In the genomic region with DNA sequence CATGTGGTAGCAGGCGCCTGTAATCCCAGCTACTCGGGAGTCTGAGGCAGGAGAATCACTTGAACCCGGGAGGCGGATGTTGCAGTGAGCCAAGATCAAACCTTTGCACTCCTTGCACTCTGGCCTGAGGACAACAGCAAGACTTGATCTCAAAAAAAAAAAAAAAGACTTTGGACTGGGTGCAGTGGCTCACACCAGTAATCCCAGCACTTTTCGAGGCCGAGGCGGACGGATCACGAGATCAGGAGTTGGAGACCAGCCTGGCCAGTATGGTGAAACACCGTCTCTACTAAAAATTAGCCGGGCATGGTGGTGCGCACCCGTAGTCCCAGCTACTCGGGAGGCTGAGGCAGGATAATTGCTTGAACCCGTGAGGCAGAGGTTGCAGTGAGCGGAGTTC, we compare ENCODE assay signal across 5 cellular contexts. TPM values are rescaled to one million over a fixed set of nuclear protein-coding genes. Genes with fewer than 3 reads are reported as not detected.
"Had no signal": no experiment of that assay in that cellular context is flagged by ENCODE, and none has a peak within 500 bp of the region (broad histone marks: within the 10 kb centered on the region; RNA-seq: fewer than 3 reads in every experiment).

No MANE protein-coding gene starts in this region.

RNA-seq across cellular contexts. Expression of a gene that starts 4.2 kb away (rescaled TPM):
- total RNA-seq: activated CD4-positive, alpha-beta memory T cell treated with anti-CD3 and anti-CD28 coated beads, Interleukin-2, amount 10 ng/mL, durations not matched to agents 7 days and 5 days; activated CD8-positive, alpha-beta memory T cell treated with anti-CD3 and anti-CD28 coated beads for 36 hours; body of pancreas; RPMI7951 had no signal

RNA-seq across cellular contexts. Expression of a gene that starts 25.0 kb away (rescaled TPM):
- total RNA-seq: NCI-H460, RPMI7951 had no signal

RNA-seq across cellular contexts. Expression of a gene that starts 35.9 kb away (rescaled TPM):
- total RNA-seq: body of pancreas, RPMI7951 had no signal
